In the genomic region with DNA sequence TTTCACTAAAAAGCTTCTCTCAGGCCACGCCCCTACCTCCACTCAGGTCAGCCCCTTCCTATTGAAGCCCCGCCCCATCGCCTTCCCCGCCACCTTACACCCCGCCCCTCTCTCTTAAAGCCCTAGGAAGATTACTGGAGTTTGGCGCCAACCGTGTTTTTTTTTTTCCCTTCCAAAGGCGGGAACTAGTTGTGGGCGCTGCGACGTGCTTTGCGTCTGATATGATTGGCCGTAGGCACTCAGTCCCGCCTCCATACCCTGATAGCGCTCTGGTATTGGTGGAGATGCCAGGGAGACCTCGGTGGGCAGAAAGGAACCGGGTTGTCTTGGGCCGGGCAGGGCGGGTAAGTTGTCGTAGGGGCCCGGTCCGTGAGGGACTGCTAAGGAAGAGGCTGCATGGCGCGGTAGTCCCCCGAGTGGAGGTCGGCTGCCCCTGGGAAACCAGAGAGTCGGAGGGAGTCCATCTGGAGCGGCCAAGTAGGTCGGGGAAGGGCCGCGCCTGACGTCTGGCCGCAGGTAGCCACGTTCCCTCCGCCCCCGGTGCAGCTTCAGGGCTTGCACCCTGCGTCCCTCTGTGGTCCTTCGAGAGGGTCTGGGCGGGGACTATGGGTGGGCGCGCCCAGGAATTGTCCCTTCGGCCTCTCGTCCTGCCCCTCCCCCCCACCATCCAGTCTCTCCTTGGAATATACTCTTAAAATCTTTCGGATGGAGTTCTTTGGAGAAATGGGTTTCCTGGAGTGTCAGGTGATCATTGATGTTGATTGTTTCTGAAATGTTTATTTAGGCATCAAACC, we compare ENCODE assay signal across 8 cellular contexts. TPM values are rescaled to one million over a fixed set of nuclear protein-coding genes. Genes with fewer than 3 reads are reported as not detected.
DNase-seq lines count a peak whose midpoint lies in the region; TF ChIP-seq lines count a peak whose summit lies in the region.

A gene (plus strand): TSS at position 290 of the 794 bp plus-strand sequence.

- no peak for TF ChIP-seq EP300 in suprapubic skin (IDR thresholded peaks at IDR 0.05)

- intact Hi-C loops in activated naive CD4-positive, alpha-beta T cell treated with anti-CD3 and anti-CD28 coated beads for 36 hours (cut with micrococcal nuclease): loop anchor here (1.0 to 10.0 kb wide), 11 partner anchors 10 to 865 kb away; a partner anchor contains a TSS

- peak within 1 kb of the TSS; percentile 88 for H3K27ac ChIP-seq in suprapubic skin

- no peaks in the 10 kb centered on the region for H3K9me3 ChIP-seq in suprapubic skin

- DNase-seq in GM03348 (ENCODE audit: low spot score) (peak; percentile 98), HFF-Myc (ENCODE audit: extremely low read depth, low read depth) (peak; percentile 98), NAMALWA (ENCODE audit: low spot score) (peak; percentile 100), SK-N-DZ (ENCODE audit: low spot score) (peak; percentile 100), germinal center (ENCODE audit: low spot score) (peak; percentile 98), nucleus accumbens (lab: John Stamatoyannopoulos, UW) (peak; percentile 36 to 97 (median 86)), suprapubic skin (ENCODE audit: low spot score in 2 of 2) (peak; percentile 98)
- peak; percentile 98 for DNase-seq in activated naive CD4-positive, alpha-beta T cell treated with anti-CD3 and anti-CD28 coated beads for 36 hours

- peaks cover 11% of the 10 kb centered on the region for H3K36me3 ChIP-seq in suprapubic skin

- no peaks in the 10 kb centered on the region for H3K27me3 Mint-ChIP-seq in activated naive CD4-positive, alpha-beta T cell treated with anti-CD3 and anti-CD28 coated beads for 36 hours (ENCODE audit: low read depth)

- WGBS in suprapubic skin: 0% methylated on average over 22 of the region's 44 CpGs

- TF ChIP-seq CTCF in HFF-Myc (IDR thresholded peaks at IDR 0.05; ENCODE audit: low read depth, low read length, missing control alignments) (no peak), suprapubic skin (IDR thresholded peaks at IDR 0.05) (no peak)

- peak within 1 kb of the TSS; percentile 96 for H3K27ac Mint-ChIP-seq in activated naive CD4-positive, alpha-beta T cell treated with anti-CD3 and anti-CD28 coated beads for 36 hours

- H3K4me3 Mint-ChIP-seq in activated naive CD4-positive, alpha-beta T cell treated with anti-CD3 and anti-CD28 coated beads for 36 hours: peak within 1 kb of the TSS; percentile 99

- CTCF ChIA-PET in activated naive CD4-positive, alpha-beta T cell treated with anti-CD3 and anti-CD28 coated beads for 36 hours (lab: Charles Lee): interaction anchor here (0.5 to 1.4 kb wide), 7 partner anchors 9 to 404 kb away, joined by 3 to 8 read pairs (median 4); no protein-coding TSS in a partner anchor

- H3K9me3 Mint-ChIP-seq in activated naive CD4-positive, alpha-beta T cell treated with anti-CD3 and anti-CD28 coated beads for 36 hours: no peaks in the 10 kb centered on the region

- peaks cover 19% of the 10 kb centered on the region for H3K4me1 ChIP-seq in suprapubic skin

- no peaks in the 10 kb centered on the region for H3K27me3 ChIP-seq in suprapubic skin

- peak in 1 of 2 donors; percentile 44 for TF ChIP-seq POLR2A in suprapubic skin (IDR thresholded peaks at IDR 0.05)

- H3K4me3 ChIP-seq in HFF-Myc (replicated peaks; ENCODE audit: low read depth, low read length) (peak within 1 kb of the TSS; percentile 79), suprapubic skin (peak within 1 kb of the TSS; percentile 99)

- H3K4me1 Mint-ChIP-seq in activated naive CD4-positive, alpha-beta T cell treated with anti-CD3 and anti-CD28 coated beads for 36 hours (ENCODE audit: low read depth): peaks cover 33% of the 10 kb centered on the region

- H3K36me3 Mint-ChIP-seq in activated naive CD4-positive, alpha-beta T cell treated with anti-CD3 and anti-CD28 coated beads for 36 hours (ENCODE audit: low read depth): peaks cover 26% of the 10 kb centered on the region

RNA-seq across cellular contexts. Expression of the gene that starts here (rescaled TPM):
- polyA plus RNA-seq in SK-N-DZ (2014; cell fraction: cytosol; rRNA removed): 18.3 and 20.2 TPM in 2 replicates
- 29.9 and 31.4 TPM in 2 replicates for polyA plus RNA-seq in SK-N-DZ (2014; cell fraction: nucleus; rRNA removed)
- total RNA-seq in activated naive CD4-positive, alpha-beta T cell treated with anti-CD3 and anti-CD28 coated beads for 36 hours: 10 to 100 TPM; 27.4 to 30.2 TPM
- total RNA-seq in suprapubic skin: 10 to 100 TPM in 3 of 4 donors, 1 to 10 TPM in 1; 8.8 to 17.9 (median 13.7) TPM

Comparison
In these comparisons a context has a peak if more than half of its experiments do, and no peak if none do; other contexts are left out.
1. Peak in every context shown above with its lines: DNase-seq, H3K4me3 ChIP-seq and H3K27ac ChIP-seq.